ENCODE assay signal across 10 cellular contexts in the genomic region with DNA sequence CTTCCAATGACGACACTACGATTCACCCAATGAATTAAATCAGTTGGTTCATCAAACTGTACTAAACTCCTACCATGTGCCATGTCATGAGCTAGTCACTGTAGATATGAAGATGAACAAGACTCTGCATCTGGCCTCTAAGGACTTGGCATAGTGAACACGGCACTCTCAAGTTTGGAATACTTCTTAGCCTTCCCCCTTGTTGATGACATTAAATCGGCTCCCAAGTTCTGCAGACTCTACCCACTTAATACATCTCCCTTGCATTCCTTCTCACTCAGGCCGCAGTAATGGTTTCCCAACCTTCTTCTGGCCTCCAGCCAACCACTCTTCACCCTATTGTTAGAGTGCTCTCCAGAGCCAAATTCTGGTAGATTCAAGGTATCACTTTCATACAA.
DNase-seq lines count a peak whose midpoint lies in the region; ATAC-seq, FAIRE-seq and TF ChIP-seq lines count a peak whose summit lies in the region.
"Had no signal": no experiment of that assay in that cellular context is flagged by ENCODE, and none has a peak within 500 bp of the region (broad histone marks: within the 10 kb centered on the region; RNA-seq: fewer than 3 reads in every experiment).

No MANE protein-coding gene starts in this region.

- peak overlapping the region; percentile 82 for H3K27ac ChIP-seq in keratinocyte (ENCODE audit: control insufficient read depth, insufficient read depth, low read length)

- H3K79me2 ChIP-seq in keratinocyte (ENCODE audit: control insufficient read depth, insufficient read depth, low read length) = peaks cover 10% of the 10 kb centered on the region

- H3K9me1 ChIP-seq in keratinocyte (ENCODE audit: control insufficient read depth, extremely low read depth, insufficient read depth, low read length) = no peaks in the 10 kb centered on the region

- H3K36me3 ChIP-seq in keratinocyte (ENCODE audit: control insufficient read depth in 2 of 2, extremely low read depth in 1 of 2, insufficient read depth in 2 of 2, low read length in 2 of 2) = peaks cover 2 to 13% of the 10 kb centered on the region in 2 experiments

- peak overlapping the region; percentile 16 for H3K9ac ChIP-seq in keratinocyte (ENCODE audit: control insufficient read depth, extremely low read depth, insufficient read depth, low read length)

- FAIRE-seq in keratinocyte (lab: Jason Lieb, UNC) = peak; percentile 48

- peaks cover 32% of the 10 kb centered on the region for H3K4me1 ChIP-seq in keratinocyte (ENCODE audit: control insufficient read depth, extremely low read depth, insufficient read depth, low read length)

- no peaks in the 10 kb centered on the region for H3K27me3 ChIP-seq in keratinocyte (ENCODE audit: control insufficient read depth, extremely low read depth, insufficient read depth, low read length)

- no peaks in the 10 kb centered on the region for H3K9me3 ChIP-seq in keratinocyte (ENCODE audit: control insufficient read depth, low read depth, low read length)

- no peaks in the 10 kb centered on the region for H3K9me3 Mint-ChIP-seq in activated T-helper 17 cell treated with anti-CD3 and anti-CD28 coated beads, Interleukin-2, amount 50 U/mL, for 72 hours
- H3K9me3 Mint-ChIP-seq: IgD-negative memory B cell had no signal

- no peak overlapping the region for H2AFZ ChIP-seq in keratinocyte (ENCODE audit: control insufficient read depth, low read length)

- peak; percentile 16 for ATAC-seq in activated T-helper 17 cell treated with anti-CD3 and anti-CD28 coated beads, Interleukin-2, amount 50 U/mL, for 72 hours (replicated peaks)
- ATAC-seq in HG03045 (IDR thresholded peaks at IDR 0.05; ENCODE audit: unreplicated experiment) = no peak

- peak overlapping the region; percentile 64 for H3K4me2 ChIP-seq in keratinocyte (ENCODE audit: control insufficient read depth, extremely low read depth, insufficient read depth, low read depth, low read length)

- no peak for TF ChIP-seq CTCF in keratinocyte (optimal IDR thresholded peaks at IDR 0.05 in 1 of 3, IDR thresholded peaks at IDR 0.05 in 1 of 3, conservative IDR thresholded peaks at IDR 0.05 in 1 of 3; ENCODE audit: extremely low read depth in 1 of 3, insufficient read depth in 2 of 3, low read length in 3 of 3)

- peaks cover 1% of the 10 kb centered on the region for H3K36me3 Mint-ChIP-seq in activated T-helper 17 cell treated with anti-CD3 and anti-CD28 coated beads, Interleukin-2, amount 50 U/mL, for 72 hours (ENCODE audit: low read depth)

- peak overlapping the region; percentile 85 for H3K27ac Mint-ChIP-seq in activated T-helper 17 cell treated with anti-CD3 and anti-CD28 coated beads, Interleukin-2, amount 50 U/mL, for 72 hours

- DNase-seq in AG08395 (ENCODE audit: low spot score) (peak; percentile 72), HCEC 1CT (peak; percentile 76), keratinocyte (ENCODE audit: low read depth, low spot score) (no peak), D341Med (ENCODE audit: low spot score) (no peak), amniotic stem cell (lab: John Stamatoyannopoulos, UW) (no peak), NCI-H2029 treated with DMSO at 0.1 percent for 48 hours (lab: John Stamatoyannopoulos, UW) (no peak)

- dilution Hi-C loops in keratinocyte (cut with MboI; ENCODE audit: extremely low pct_ligation_motif_present, low sequenced_read_pairs) = no loop called here

- H3K4me3 ChIP-seq in keratinocyte (ENCODE audit: control insufficient read depth in 2 of 3, extremely low read depth in 1 of 3, insufficient read depth in 2 of 3, low read depth in 1 of 3, low read length in 3 of 3) = peak overlapping the region in 1 of 3 experiments; percentile 2
- H3K4me3 ChIP-seq: SK-N-MC had no signal

- no peaks in the 10 kb centered on the region for H4K20me1 ChIP-seq in keratinocyte (ENCODE audit: control insufficient read depth, extremely low read depth, insufficient read depth, low read length)

- no peaks in the 10 kb centered on the region for H3K27me3 Mint-ChIP-seq in activated T-helper 17 cell treated with anti-CD3 and anti-CD28 coated beads, Interleukin-2, amount 50 U/mL, for 72 hours
- H3K27me3 Mint-ChIP-seq: IgD-negative memory B cell had no signal

- H3K4me3 Mint-ChIP-seq in activated T-helper 17 cell treated with anti-CD3 and anti-CD28 coated beads, Interleukin-2, amount 50 U/mL, for 72 hours = peak overlapping the region; percentile 69

- H3K4me1 Mint-ChIP-seq in activated T-helper 17 cell treated with anti-CD3 and anti-CD28 coated beads, Interleukin-2, amount 50 U/mL, for 72 hours = peaks cover 38% of the 10 kb centered on the region

Comparison
In these comparisons a context has a peak if more than half of its experiments do, and no peak if none do; other contexts are left out.
1. DNase-seq: peak in AG08395 (single experiment) and HCEC 1CT (single experiment); none in keratinocyte (single experiment), D341Med (single experiment), amniotic stem cell (single experiment) and NCI-H2029 treated with DMSO at 0.1 percent for 48 hours (single experiment).